Comparison of ENCODE assay signal across 10 cellular contexts in genomic region chr9:70600479-70600878, GRCh38.
DNase-seq lines count a peak whose midpoint lies in the region; FAIRE-seq and TF ChIP-seq lines count a peak whose summit lies in the region.
"Had no signal": no experiment of that assay in that cellular context is flagged by ENCODE, and none has a peak within 500 bp of the region (broad histone marks: within the 10 kb centered on the region; RNA-seq: fewer than 3 reads in every experiment).

No MANE protein-coding gene starts in this region.

- H3K27me3 ChIP-seq in endothelial cell of umbilical vein (ENCODE audit: control insufficient read depth in 2 of 2, insufficient read depth in 2 of 2, low read length in 2 of 2), result no peaks in the 10 kb centered on the region
- H3K27me3 ChIP-seq in mucosa of stomach (ENCODE audit: control insufficient read depth, insufficient read depth, low read length), result peaks cover 6% of the 10 kb centered on the region

- peak; percentile 13 for DNase-seq in activated CD4-positive, alpha-beta memory T cell treated with anti-CD3 and anti-CD28 coated beads for 36 hours
- DNase-seq in activated CD4-positive, alpha-beta memory T cell treated with anti-CD3 and anti-CD28 coated beads, Interleukin-2, amount 10 ng/mL, durations not matched to agents 7 days and 5 days, result no peak
- DNase-seq in endothelial cell of umbilical vein (ENCODE audit: low read depth, low spot score), result peak; percentile 13
- DNase-seq in DMS79 treated with DMSO at 0.1 percent for 48 hours (lab: John Stamatoyannopoulos, UW), result no peak
- no peak for DNase-seq in posterior cingulate gyrus
- no peak for DNase-seq in NCI-H1694 treated with DMSO at 0.1 percent for 48 hours (lab: John Stamatoyannopoulos, UW)
- DNase-seq: ACHN, KG1 had no signal

- no peaks in the 10 kb centered on the region for H3K36me3 Mint-ChIP-seq in activated CD4-positive, alpha-beta memory T cell treated with anti-CD3 and anti-CD28 coated beads for 36 hours
- no peaks in the 10 kb centered on the region for H3K36me3 Mint-ChIP-seq in activated CD4-positive, alpha-beta memory T cell treated with anti-CD3 and anti-CD28 coated beads, Interleukin-2, amount 10 ng/mL, durations not matched to agents 7 days and 5 days (ENCODE audit: low read depth)

- no peaks in the 10 kb centered on the region for H3K36me3 ChIP-seq in endothelial cell of umbilical vein (ENCODE audit: control insufficient read depth in 2 of 2, extremely low read depth in 1 of 2, insufficient read depth in 2 of 2, low read length in 2 of 2)
- H3K36me3 ChIP-seq in mucosa of stomach (ENCODE audit: control insufficient read depth, insufficient read depth, low read length), result no peaks in the 10 kb centered on the region
- no peaks in the 10 kb centered on the region for H3K36me3 ChIP-seq in urinary bladder (ENCODE audit: insufficient read depth)

- peak overlapping the region; percentile 73 for H3K27ac ChIP-seq in endothelial cell of umbilical vein (ENCODE audit: insufficient read depth, low read depth, low read length)
- peak overlapping the region; percentile 43 for H3K27ac ChIP-seq in urinary bladder (ENCODE audit: low read depth)

- 10% methylated on average over 1 of the region's 1 CpG for WGBS in urinary bladder

- FAIRE-seq in endothelial cell of umbilical vein (lab: Jason Lieb, UNC), result no peak

- CTCF ChIA-PET in activated CD4-positive, alpha-beta memory T cell treated with anti-CD3 and anti-CD28 coated beads for 36 hours (lab: Charles Lee), result interaction anchor here (0.7 to 1.4 kb wide), 4 partner anchors 114 to 260 kb away, joined by 3 to 6 read pairs (median 4); no protein-coding TSS in a partner anchor
- CTCF ChIA-PET in activated CD4-positive, alpha-beta memory T cell treated with anti-CD3 and anti-CD28 coated beads, Interleukin-2, amount 10 ng/mL, durations not matched to agents 7 days and 5 days (lab: Charles Lee), result interaction anchor here (1.2 to 1.3 kb wide), 2 partner anchors 188 to 260 kb away, joined by 3 to 6 read pairs; no protein-coding TSS in a partner anchor
- CTCF ChIA-PET in endothelial cell of umbilical vein (lab: Charles Lee), result interaction anchor here (0.9 to 4.9 kb wide), 12 partner anchors 8 to 488 kb away, joined by 3 to 255 read pairs (median 4); partner anchors contain the start of gene KLF9

- H3K27me3 Mint-ChIP-seq in activated CD4-positive, alpha-beta memory T cell treated with anti-CD3 and anti-CD28 coated beads for 36 hours, result no peaks in the 10 kb centered on the region
- no peaks in the 10 kb centered on the region for H3K27me3 Mint-ChIP-seq in activated CD4-positive, alpha-beta memory T cell treated with anti-CD3 and anti-CD28 coated beads, Interleukin-2, amount 10 ng/mL, durations not matched to agents 7 days and 5 days

- no peaks in the 10 kb centered on the region for H4K20me1 ChIP-seq in endothelial cell of umbilical vein (replicated peaks; ENCODE audit: control insufficient read depth, extremely low read depth, insufficient read depth, low read length)

- H3K4me2 ChIP-seq in endothelial cell of umbilical vein (ENCODE audit: insufficient read depth, low read length), result no peak overlapping the region

- H2AFZ ChIP-seq in endothelial cell of umbilical vein (ENCODE audit: low read depth, low read length), result no peak overlapping the region

- intact Hi-C loops in activated CD4-positive, alpha-beta memory T cell treated with anti-CD3 and anti-CD28 coated beads for 36 hours (cut with micrococcal nuclease), result loop anchor here (5.0 to 10.0 kb wide), 3 partner anchors 78 to 486 kb away; no protein-coding TSS in a partner anchor
- intact Hi-C loops in endothelial cell of umbilical vein (cut with micrococcal nuclease) (loop anchor here (5.0 kb wide), 1 partner anchor 668 kb away; no protein-coding TSS in a partner anchor), posterior cingulate gyrus (cut with DNase I) (loop anchor here (2.0 to 5.0 kb wide), 2 partner anchors 118 to 180 kb away; no protein-coding TSS in a partner anchor)

- H3K9me1 ChIP-seq in endothelial cell of umbilical vein (replicated peaks; ENCODE audit: control insufficient read depth, extremely low read depth, insufficient read depth, low read length), result no peaks in the 10 kb centered on the region

- H3K27ac Mint-ChIP-seq in activated CD4-positive, alpha-beta memory T cell treated with anti-CD3 and anti-CD28 coated beads for 36 hours, result no peak overlapping the region
- no peak overlapping the region for H3K27ac Mint-ChIP-seq in activated CD4-positive, alpha-beta memory T cell treated with anti-CD3 and anti-CD28 coated beads, Interleukin-2, amount 10 ng/mL, durations not matched to agents 7 days and 5 days

- H3K9ac ChIP-seq in endothelial cell of umbilical vein (replicated peaks; ENCODE audit: extremely low read depth, insufficient read depth, low read length) (peak overlapping the region; percentile 32), mucosa of stomach (ENCODE audit: low read length) (peak overlapping the region; percentile 11)

- no peak overlapping the region for H3K4me3 Mint-ChIP-seq in activated CD4-positive, alpha-beta memory T cell treated with anti-CD3 and anti-CD28 coated beads for 36 hours
- H3K4me3 Mint-ChIP-seq in activated CD4-positive, alpha-beta memory T cell treated with anti-CD3 and anti-CD28 coated beads, Interleukin-2, amount 10 ng/mL, durations not matched to agents 7 days and 5 days, result no peak overlapping the region

- no peak for TF ChIP-seq POLR2A in endothelial cell of umbilical vein (IDR thresholded peaks at IDR 0.05; ENCODE audit: low read depth, low read length)

- dilution Hi-C loops in endothelial cell of umbilical vein (cut with MboI; ENCODE audit: extremely low pct_ligation_motif_present, low sequenced_read_pairs), result no loop called here

- H3K9me3 ChIP-seq in endothelial cell of umbilical vein (replicated peaks; ENCODE audit: control insufficient read depth, insufficient read depth, low read length), result no peaks in the 10 kb centered on the region
- H3K9me3 ChIP-seq in mucosa of stomach (ENCODE audit: control insufficient read depth, low read length), result no peaks in the 10 kb centered on the region

- no peaks in the 10 kb centered on the region for H3K9me3 Mint-ChIP-seq in activated CD4-positive, alpha-beta memory T cell treated with anti-CD3 and anti-CD28 coated beads for 36 hours
- no peaks in the 10 kb centered on the region for H3K9me3 Mint-ChIP-seq in activated CD4-positive, alpha-beta memory T cell treated with anti-CD3 and anti-CD28 coated beads, Interleukin-2, amount 10 ng/mL, durations not matched to agents 7 days and 5 days

- POLR2A ChIA-PET in activated CD4-positive, alpha-beta memory T cell treated with anti-CD3 and anti-CD28 coated beads for 36 hours (lab: Charles Lee), result interaction anchor here (1.0 kb wide), 1 partner anchor 37 kb away, joined by 3 read pairs; no protein-coding TSS in a partner anchor
- POLR2A ChIA-PET in activated CD4-positive, alpha-beta memory T cell treated with anti-CD3 and anti-CD28 coated beads, Interleukin-2, amount 10 ng/mL, durations not matched to agents 7 days and 5 days (lab: Charles Lee), result interaction anchor here (0.6 to 1.5 kb wide), 3 partner anchors 182 to 277 kb away, joined by 3 to 4 read pairs (median 3); no protein-coding TSS in a partner anchor
- POLR2A ChIA-PET in endothelial cell of umbilical vein (lab: Charles Lee), result interaction anchor here (2.0 kb wide), 1 partner anchor 181 kb away, joined by 9 read pairs; no protein-coding TSS in a partner anchor

- H3K4me1 ChIP-seq in endothelial cell of umbilical vein (ENCODE audit: control insufficient read depth, extremely low read depth, insufficient read depth, low read length) (peaks cover 17% of the 10 kb centered on the region), mucosa of stomach (ENCODE audit: control insufficient read depth, insufficient read depth, low read length) (peaks cover 25% of the 10 kb centered on the region), urinary bladder (ENCODE audit: insufficient read depth) (no peaks in the 10 kb centered on the region)

- BruUV-seq in endothelial cell of umbilical vein (replicated peaks; lab: Mats Ljungman, UMichigan), result TSS peak; percentile 92

- no peak for TF ChIP-seq CTCF in endothelial cell of umbilical vein (IDR thresholded peaks at IDR 0.05; ENCODE audit: extremely low read depth in 1 of 2, insufficient read depth in 1 of 2, low read depth in 1 of 2, low read length in 2 of 2)

- no peaks in the 10 kb centered on the region for H3K4me1 Mint-ChIP-seq in activated CD4-positive, alpha-beta memory T cell treated with anti-CD3 and anti-CD28 coated beads for 36 hours (ENCODE audit: low read depth)
- no peaks in the 10 kb centered on the region for H3K4me1 Mint-ChIP-seq in activated CD4-positive, alpha-beta memory T cell treated with anti-CD3 and anti-CD28 coated beads, Interleukin-2, amount 10 ng/mL, durations not matched to agents 7 days and 5 days

- no peak overlapping the region for H3K4me3 ChIP-seq in endothelial cell of umbilical vein (replicated peaks in 1 of 3; ENCODE audit: insufficient read depth in 1 of 3, low read depth in 1 of 3, low read length in 3 of 3)
- no peak overlapping the region for H3K4me3 ChIP-seq in mucosa of stomach (ENCODE audit: low read length)
- H3K4me3 ChIP-seq in urinary bladder (ENCODE audit: low read depth, low read length), result no peak overlapping the region

- H3K79me2 ChIP-seq in endothelial cell of umbilical vein (ENCODE audit: control insufficient read depth, insufficient read depth, low read length), result no peaks in the 10 kb centered on the region

TF ChIP-seq in endothelial cell of umbilical vein, 7 proteins besides CTCF, POLR2A, EP300 and RAD21:
- no peak for TF ChIP-seq FOS (IDR thresholded peaks at IDR 0.05; ENCODE audit: borderline replicate concordance, insufficient read depth, low read length)
- no peak for TF ChIP-seq GATA2 (IDR thresholded peaks at IDR 0.05; ENCODE audit: insufficient read depth, insufficient read length, low read depth, low read length)
- TF ChIP-seq POLR2AphosphoS5 (IDR thresholded peaks at IDR 0.05; ENCODE audit: insufficient read depth, low read depth, low read length), result no peak
- TF ChIP-seq JUN (IDR thresholded peaks at IDR 0.05; ENCODE audit: borderline replicate concordance, insufficient read depth, insufficient read length, low read depth), result no peak
- TF ChIP-seq MYC (IDR thresholded peaks at IDR 0.05; ENCODE audit: low read depth, low read length), result no peak
- TF ChIP-seq EZH2 (IDR thresholded peaks at IDR 0.05; ENCODE audit: borderline replicate concordance, low read depth, low read length, severe bottlenecking), result no peak
- TF ChIP-seq MAX (IDR thresholded peaks at IDR 0.05; ENCODE audit: insufficient read depth, insufficient read length), result no peak

Comparison
In these comparisons a context has a peak if more than half of its experiments do, and no peak if none do; other contexts are left out.
1. DNase-seq: peak in activated CD4-positive, alpha-beta memory T cell treated with anti-CD3 and anti-CD28 coated beads for 36 hours (single experiment) and endothelial cell of umbilical vein (single experiment); none in activated CD4-positive, alpha-beta memory T cell treated with anti-CD3 and anti-CD28 coated beads, Interleukin-2, amount 10 ng/mL, durations not matched to agents 7 days and 5 days (single experiment), DMS79 treated with DMSO at 0.1 percent for 48 hours (single experiment), posterior cingulate gyrus (0 of 10) and NCI-H1694 treated with DMSO at 0.1 percent for 48 hours (single experiment).